8 cellular contexts compared by ENCODE assay signal in genomic region chr3:13461169-13462124, GRCh38. TPM values are rescaled to one million over a fixed set of nuclear protein-coding genes. Genes with fewer than 3 reads are reported as not detected.
DNase-seq lines count a peak whose midpoint lies in the region; ATAC-seq, FAIRE-seq and TF ChIP-seq lines count a peak whose summit lies in the region.

No MANE protein-coding gene starts in this region.

- H3K4me3 Mint-ChIP-seq in activated T-helper 1 cell treated with anti-CD3 and anti-CD28 coated beads, Interleukin-12 subunit alpha, Interleukin-12 subunit beta, Interleukin-2, Interleukin-4 antibody, amounts not matched to agents 30 ng/mL and 10 ng/mL and 1 ng/mL, durations not matched to agents 14 hours and 24 hours and 36 hours, result no peak overlapping the region

- peaks cover 14% of the 10 kb centered on the region for H3K27me3 Mint-ChIP-seq in activated T-helper 1 cell treated with anti-CD3 and anti-CD28 coated beads, Interleukin-12 subunit alpha, Interleukin-12 subunit beta, Interleukin-2, Interleukin-4 antibody, amounts not matched to agents 30 ng/mL and 10 ng/mL and 1 ng/mL, durations not matched to agents 14 hours and 24 hours and 36 hours (ENCODE audit: insufficient read depth)

- no peak overlapping the region for H3K27ac ChIP-seq in cardiac muscle cell

- no peaks in the 10 kb centered on the region for H3K36me3 Mint-ChIP-seq in activated T-helper 1 cell treated with anti-CD3 and anti-CD28 coated beads, Interleukin-12 subunit alpha, Interleukin-12 subunit beta, Interleukin-2, Interleukin-4 antibody, amounts not matched to agents 30 ng/mL and 10 ng/mL and 1 ng/mL, durations not matched to agents 14 hours and 24 hours and 36 hours (ENCODE audit: low read depth)

- DNase-seq in EH (ENCODE audit: low read depth) (peak; percentile 53), RCC 7860 (ENCODE audit: low spot score) (peak; percentile 31), cardiac muscle cell (ENCODE audit: low read depth in 1 of 2, low spot score in 1 of 2) (peak; percentile 57 to 91), occipital lobe (lab: John Stamatoyannopoulos, UW) (no peak), NCI-H226 (no peak)
- DNase-seq in activated T-helper 1 cell treated with anti-CD3 and anti-CD28 coated beads, Interleukin-12 subunit alpha, Interleukin-12 subunit beta, Interleukin-2, Interleukin-4 antibody, amounts not matched to agents 30 ng/mL and 10 ng/mL and 1 ng/mL, durations not matched to agents 14 hours and 24 hours and 36 hours (ENCODE audit: low spot score), result peak; percentile 66
- peak; percentile 67 to 70 for DNase-seq in stimulated activated CD4-positive, alpha-beta T cell treated with anti-CD3 and anti-CD28 coated beads, Interleukin-15, amount 100 ng/mL, for 48 hours (ENCODE audit: low read depth in 2 of 2)

- H3K27ac Mint-ChIP-seq in activated T-helper 1 cell treated with anti-CD3 and anti-CD28 coated beads, Interleukin-12 subunit alpha, Interleukin-12 subunit beta, Interleukin-2, Interleukin-4 antibody, amounts not matched to agents 30 ng/mL and 10 ng/mL and 1 ng/mL, durations not matched to agents 14 hours and 24 hours and 36 hours, result no peak overlapping the region

- H3K36me3 ChIP-seq in cardiac muscle cell, result no peaks in the 10 kb centered on the region

- no peak overlapping the region for H3K4me3 ChIP-seq in cardiac muscle cell

- intact Hi-C loops in activated T-helper 1 cell treated with anti-CD3 and anti-CD28 coated beads, Interleukin-12 subunit alpha, Interleukin-12 subunit beta, Interleukin-2, Interleukin-4 antibody, amounts not matched to agents 30 ng/mL and 10 ng/mL and 1 ng/mL, durations not matched to agents 14 hours and 24 hours and 36 hours (cut with micrococcal nuclease), result loop anchor here (1.0 kb wide), 1 partner anchor 369 kb away; no protein-coding TSS in a partner anchor

- no peaks in the 10 kb centered on the region for H3K9me3 Mint-ChIP-seq in activated T-helper 1 cell treated with anti-CD3 and anti-CD28 coated beads, Interleukin-12 subunit alpha, Interleukin-12 subunit beta, Interleukin-2, Interleukin-4 antibody, amounts not matched to agents 30 ng/mL and 10 ng/mL and 1 ng/mL, durations not matched to agents 14 hours and 24 hours and 36 hours

- no peaks in the 10 kb centered on the region for H3K27me3 ChIP-seq in cardiac muscle cell

- H3K4me1 Mint-ChIP-seq in activated T-helper 1 cell treated with anti-CD3 and anti-CD28 coated beads, Interleukin-12 subunit alpha, Interleukin-12 subunit beta, Interleukin-2, Interleukin-4 antibody, amounts not matched to agents 30 ng/mL and 10 ng/mL and 1 ng/mL, durations not matched to agents 14 hours and 24 hours and 36 hours (ENCODE audit: low read depth), result no peaks in the 10 kb centered on the region

- no peaks in the 10 kb centered on the region for H3K9me3 ChIP-seq in cardiac muscle cell (ENCODE audit: low read depth)

- peak; percentile 68 for TF ChIP-seq CTCF in cardiac muscle cell (IDR thresholded peaks at IDR 0.05; ENCODE audit: low read depth, low read length)

- FAIRE-seq in RCC 7860 (lab: Jason Lieb, UNC), result no peak

- ATAC-seq in HG02759 (IDR thresholded peaks at IDR 0.05; ENCODE audit: unreplicated experiment), result peak; percentile 72

- H3K4me1 ChIP-seq in cardiac muscle cell (ENCODE audit: low read depth), result peaks cover 38% of the 10 kb centered on the region

RNA-seq across cellular contexts. Expression of gene HDAC11, which starts 18.7 kb away (rescaled TPM):
- 1.4 and 2.0 TPM in 2 replicates for total RNA-seq in activated T-helper 1 cell treated with anti-CD3 and anti-CD28 coated beads, Interleukin-12 subunit alpha, Interleukin-12 subunit beta, Interleukin-2, Interleukin-4 antibody, amounts not matched to agents 30 ng/mL and 10 ng/mL and 1 ng/mL, durations not matched to agents 14 hours and 24 hours and 36 hours
- total RNA-seq in cardiac muscle cell (35.3 and 35.7 TPM in 2 replicates), occipital lobe (12.6 TPM)
- 27.1 and 41.4 TPM in 2 replicates for polyA plus RNA-seq in cardiac muscle cell

RNA-seq across cellular contexts. Expression of gene NUP210, which starts 41.3 kb away (rescaled TPM):
- 149 and 152 TPM in 2 replicates for total RNA-seq in activated T-helper 1 cell treated with anti-CD3 and anti-CD28 coated beads, Interleukin-12 subunit alpha, Interleukin-12 subunit beta, Interleukin-2, Interleukin-4 antibody, amounts not matched to agents 30 ng/mL and 10 ng/mL and 1 ng/mL, durations not matched to agents 14 hours and 24 hours and 36 hours
- total RNA-seq in cardiac muscle cell, result 24.2 and 41.9 TPM in 2 replicates
- 23.7 and 28.6 TPM in 2 replicates for polyA plus RNA-seq in cardiac muscle cell
- 7.5 TPM for total RNA-seq in occipital lobe

Comparison
In these comparisons a context has a peak if more than half of its experiments do, and no peak if none do; other contexts are left out.
1. DNase-seq: peak in EH (single experiment), RCC 7860 (single experiment), activated T-helper 1 cell treated with anti-CD3 and anti-CD28 coated beads, Interleukin-12 subunit alpha, Interleukin-12 subunit beta, Interleukin-2, Interleukin-4 antibody, amounts not matched to agents 30 ng/mL and 10 ng/mL and 1 ng/mL, durations not matched to agents 14 hours and 24 hours and 36 hours (single experiment), cardiac muscle cell (2 of 2) and stimulated activated CD4-positive, alpha-beta T cell treated with anti-CD3 and anti-CD28 coated beads, Interleukin-15, amount 100 ng/mL, for 48 hours (2 of 2); none in occipital lobe (single experiment) and NCI-H226 (single experiment).